In genomic region chr5:59955241-59955640, GRCh38 we compare ENCODE assay signal across 24 cellular contexts.
"Had no signal": no experiment of that assay in that cellular context is flagged by ENCODE, and none has a peak within 500 bp of the region (broad histone marks: within the 10 kb centered on the region; RNA-seq: fewer than 3 reads in every experiment).

No MANE protein-coding gene starts in this region.

- ATAC-seq: left lobe of liver; naive thymus-derived CD8-positive, alpha-beta T cell; pancreas; sciatic nerve; stimulated activated effector memory CD8-positive, alpha-beta T cell treated with anti-CD3 and anti-CD28 coated beads, Interleukin-12 subunit alpha, Interleukin-12 subunit beta, amount 100 ng/mL, for 72 hours; upper lobe of right lung had no signal

- H3K27me3 ChIP-seq: dorsolateral prefrontal cortex, pancreas, right atrium auricular region, stomach, testis, tibial artery, upper lobe of right lung, uterus had no signal

- DNase-seq: cerebellar nuclear complex; effector CD4-positive, alpha-beta T cell; kidney; mesendoderm; midbrain; naive thymus-derived CD8-positive, alpha-beta T cell; nephron progenitor cell; pancreas; stimulated activated CD4-positive, alpha-beta T cell treated with anti-CD3 and anti-CD28 coated beads, Interleukin-12 subunit alpha, Interleukin-12 subunit beta, amount 100 ng/mL, for 4 hours; stimulated activated CD4-positive, alpha-beta T cell treated with anti-CD3 and anti-CD28 coated beads, Interleukin-1b, Interleukin-23, amount 100 ng/mL, for 48 hours; stimulated activated CD4-positive, alpha-beta T cell treated with anti-CD3 and anti-CD28 coated beads, Interleukin-4, amount 100 ng/mL, for 1 hour; stimulated activated naive CD4-positive, alpha-beta T cell treated with Interleukin-2 at 50 U/mL for 16 hours; stomach; testis; tibial artery; upper lobe of right lung; uterus had no signal

- H3K27me3 Mint-ChIP-seq: naive thymus-derived CD8-positive, alpha-beta T cell; progenitor cell of endocrine pancreas had no signal

- H3K4me2 ChIP-seq: smooth muscle cell had no signal

- H3K9me3 Mint-ChIP-seq: nephron progenitor cell; stimulated activated effector memory CD8-positive, alpha-beta T cell treated with anti-CD3 and anti-CD28 coated beads, Interleukin-12 subunit alpha, Interleukin-12 subunit beta, amount 100 ng/mL, for 72 hours had no signal

- H3K4me3 ChIP-seq: dorsolateral prefrontal cortex, pancreas, right atrium auricular region, smooth muscle cell, stomach, testis, tibial artery, upper lobe of right lung, uterus had no signal

- H3K27ac ChIP-seq: pancreas, right atrium auricular region, stomach, testis, tibial artery, upper lobe of right lung, uterus had no signal

- H3K36me3 ChIP-seq: pancreas, right atrium auricular region, stomach, tibial artery, upper lobe of right lung, uterus had no signal

- H3K4me1 Mint-ChIP-seq: naive thymus-derived CD8-positive, alpha-beta T cell; nephron progenitor cell; stimulated activated effector memory CD8-positive, alpha-beta T cell treated with anti-CD3 and anti-CD28 coated beads, Interleukin-12 subunit alpha, Interleukin-12 subunit beta, amount 100 ng/mL, for 72 hours had no signal

- H3K9me3 ChIP-seq: pancreas, right atrium auricular region, stomach, testis, tibial artery, upper lobe of right lung, uterus had no signal

- H3K27ac Mint-ChIP-seq: naive thymus-derived CD8-positive, alpha-beta T cell; nephron progenitor cell; progenitor cell of endocrine pancreas; stimulated activated effector memory CD8-positive, alpha-beta T cell treated with anti-CD3 and anti-CD28 coated beads, Interleukin-12 subunit alpha, Interleukin-12 subunit beta, amount 100 ng/mL, for 72 hours had no signal

- H3K36me3 Mint-ChIP-seq: naive thymus-derived CD8-positive, alpha-beta T cell; stimulated activated effector memory CD8-positive, alpha-beta T cell treated with anti-CD3 and anti-CD28 coated beads, Interleukin-12 subunit alpha, Interleukin-12 subunit beta, amount 100 ng/mL, for 72 hours had no signal

- H3K4me3 Mint-ChIP-seq: naive thymus-derived CD8-positive, alpha-beta T cell; nephron progenitor cell; stimulated activated effector memory CD8-positive, alpha-beta T cell treated with anti-CD3 and anti-CD28 coated beads, Interleukin-12 subunit alpha, Interleukin-12 subunit beta, amount 100 ng/mL, for 72 hours had no signal

- H3K4me1 ChIP-seq: pancreas, right atrium auricular region, stomach, testis, uterus had no signal
